Comparison of ENCODE assay signal across 10 cellular contexts in genomic region chr7:33886100-33886623, GRCh38. TPM values are rescaled to one million over a fixed set of nuclear protein-coding genes. Genes with fewer than 3 reads are reported as not detected.
DNase-seq lines count a peak whose midpoint lies in the region; ATAC-seq, FAIRE-seq and TF ChIP-seq lines count a peak whose summit lies in the region.
"Had no signal": no experiment of that assay in that cellular context is flagged by ENCODE, and none has a peak within 500 bp of the region (broad histone marks: within the 10 kb centered on the region; RNA-seq: fewer than 3 reads in every experiment).

No MANE protein-coding gene starts in this region.

- H3K4me1 Mint-ChIP-seq in neural progenitor cell: peaks cover 11% of the 10 kb centered on the region

- H3F3A ChIP-seq in neural progenitor cell (ENCODE audit: low read depth): peaks cover 11% of the 10 kb centered on the region

- H3K4me3 ChIP-seq in K562: no peak overlapping the region
- H3K4me3 ChIP-seq in neural progenitor cell: no peak overlapping the region

- H3K4me2 ChIP-seq in K562 (ENCODE audit: insufficient read depth, low read length) (no peak overlapping the region), neural progenitor cell (peak overlapping the region; percentile 47)

- no peak overlapping the region for H3K27ac Mint-ChIP-seq in neural progenitor cell

- H3K27ac ChIP-seq in K562 (ENCODE audit: extremely low read depth, low read depth, low read length) (no peak overlapping the region), neural progenitor cell (peak overlapping the region; percentile 13)

- ATAC-seq in K562 (peak; percentile 87), omental fat pad (ENCODE audit: low FRiP score) (no peak), HG03045 (IDR thresholded peaks at IDR 0.05; ENCODE audit: unreplicated experiment) (no peak), GM18867 (IDR thresholded peaks at IDR 0.05; ENCODE audit: unreplicated experiment) (no peak)
- ATAC-seq: left cardiac atrium had no signal

- no peak overlapping the region for H2AFZ ChIP-seq in K562 (ENCODE audit: low read depth, low read length)
- peak overlapping the region; percentile 63 for H2AFZ ChIP-seq in neural progenitor cell (replicated peaks)

- TF ChIP-seq RAD21 in K562 (CRISPR knock-in tag; conservative IDR thresholded peaks at IDR 0.05 in 1 of 2, IDR thresholded peaks at IDR 0.05 in 1 of 2): no peak

- peak; percentile 27 to 62 (median 33); a peak in 4 of 6 replicates for TF ChIP-seq CTCF in K562 (IDR thresholded peaks at IDR 0.05 in 2 of 3, conservative IDR thresholded peaks at IDR 0.05 in 1 of 3; ENCODE audit: insufficient read depth in 2 of 3, low read depth in 1 of 3, low read length in 3 of 3)
- peak; percentile 58 for TF ChIP-seq CTCF in neural progenitor cell (IDR thresholded peaks at IDR 0.05)
- TF ChIP-seq CTCF in omental fat pad (IDR thresholded peaks at IDR 0.05): no peak

- intact Hi-C loops in K562 (cut with micrococcal nuclease): no loop called here

- WGBS in K562 (ENCODE audit: insufficient coverage, low coverage, missing lambda C conversion rate): 0% methylated on average over 6 of the region's 6 CpGs

- H3K36me3 ChIP-seq in K562 (ENCODE audit: control insufficient read depth, insufficient read depth, low read length): no peaks in the 10 kb centered on the region
- no peaks in the 10 kb centered on the region for H3K36me3 ChIP-seq in neural progenitor cell

- no peaks in the 10 kb centered on the region; the same call in 1 of the 2 replicates for H4K20me1 ChIP-seq in K562 (replicated peaks; ENCODE audit: control insufficient read depth, insufficient read depth, low read length)
- no peaks in the 10 kb centered on the region for H4K20me1 ChIP-seq in neural progenitor cell (ENCODE audit: low read depth)

- TF ChIP-seq EP300 in K562 (IDR thresholded peaks at IDR 0.05; ENCODE audit: low read length): no peak

- H3K9me3 ChIP-seq in K562 (replicated peaks; ENCODE audit: control insufficient read depth, insufficient read depth, low read depth, low read length) (no peaks in the 10 kb centered on the region), neural progenitor cell (ENCODE audit: low read depth) (no peaks in the 10 kb centered on the region)

- TF ChIP-seq POLR2A in K562 (conservative IDR thresholded peaks at IDR 0.05): no peak

- H3K36me3 Mint-ChIP-seq in neural progenitor cell: no peaks in the 10 kb centered on the region

- in situ Hi-C loops in KBM-7 (cut with MboI; ENCODE audit: low pct_unique_long_range_greater_than_20kb, low sequenced_read_pairs) (no loop called here), K562 (cut with MboI) (no loop called here)

- H3K27me3 Mint-ChIP-seq in neural progenitor cell (ENCODE audit: insufficient read depth, low read depth): peaks cover 5% of the 10 kb centered on the region

- DNase-seq in NCI-H1694 (lab: John Stamatoyannopoulos, UW): peak; percentile 5
- DNase-seq in NCI-H1694 treated with DMSO at 0.1 percent for 48 hours (lab: John Stamatoyannopoulos, UW): no peak
- peak; percentile 9 for DNase-seq in KBM-7
- DNase-seq in K562 (ENCODE audit: extremely low read depth in 1 of 4, low spot score in 3 of 4): peak; percentile 14 to 21 (median 17)
- DNase-seq in neural progenitor cell (ENCODE audit: low spot score): peak; percentile 72
- DNase-seq in omental fat pad (ENCODE audit: low spot score): no peak
- DNase-seq: left cardiac atrium had no signal

- BruUV-seq in K562 (replicated peaks; lab: Mats Ljungman, UMichigan): no TSS peak

- H3K27me3 ChIP-seq in K562 (ENCODE audit: control insufficient read depth in 2 of 2, insufficient read depth in 2 of 2, low read length in 2 of 2) (no peaks in the 10 kb centered on the region), neural progenitor cell (no peaks in the 10 kb centered on the region)

- no peak for FAIRE-seq in K562 (lab: Jason Lieb, UNC)
- FAIRE-seq: colon had no signal

- H3K9me1 ChIP-seq in K562 (ENCODE audit: control insufficient read depth, insufficient read depth, low read length): no peaks in the 10 kb centered on the region

- H3K9ac ChIP-seq in K562 (ENCODE audit: insufficient read depth in 1 of 2, low read depth in 2 of 2, low read length in 2 of 2): no peak overlapping the region
- H3K9ac ChIP-seq in neural progenitor cell: no peak overlapping the region

- CTCF ChIA-PET in K562 (lab: Yijun Ruan, JAX; ENCODE audit: low intra/inter-chr PET ratio): no interaction called here

- H3K79me2 ChIP-seq in K562 (ENCODE audit: control insufficient read depth, insufficient read depth, low read length) (no peaks in the 10 kb centered on the region), neural progenitor cell (ENCODE audit: low read depth) (no peaks in the 10 kb centered on the region)

- POLR2A ChIA-PET in K562 (lab: Yijun Ruan, JAX): no interaction called here

- H3K4me3 Mint-ChIP-seq in neural progenitor cell: no peak overlapping the region

- no peaks in the 10 kb centered on the region for H3K4me1 ChIP-seq in K562 (replicated peaks in 1 of 2; ENCODE audit: control insufficient read depth in 2 of 2, insufficient read depth in 2 of 2, low read length in 2 of 2)
- peaks cover 10% of the 10 kb centered on the region for H3K4me1 ChIP-seq in neural progenitor cell

- H3K9me3 Mint-ChIP-seq in neural progenitor cell: no peaks in the 10 kb centered on the region

TF ChIP-seq in K562, 482 proteins besides CTCF, POLR2A, EP300 and RAD21:
- TF ChIP-seq HIVEP1 (CRISPR knock-in tag; IDR thresholded peaks at IDR 0.05): no peak
- no peak for TF ChIP-seq MEF2D (tag; conservative IDR thresholded peaks at IDR 0.05; ENCODE audit: low read depth)

RNA-seq across cellular contexts. Expression of gene BMPER, which starts 19.2 kb away (rescaled TPM):
- total RNA-seq in K562 (2011; cell fraction: chromatin; rRNA removed; ENCODE audit: low replicate concordance): not detected in 2 replicates
- not detected in 2 replicates for total RNA-seq in K562 (2011; cell fraction: nucleolus; rRNA removed)
- not detected in 2 replicates for total RNA-seq in K562 (2011; cell fraction: nucleoplasm; rRNA removed)
- total RNA-seq in K562 (2014; rRNA removed) (not detected in 2 replicates), K562 (2014; rRNA removed; fragmentation: Illumina TruSeq; extraction: Trizol) (not detected in 2 replicates), K562 (2015; rRNA removed; fragmentation: Illumina TruSeq; extraction: Trizol) (not detected in 2 replicates), K562 (2021) (not detected in 2 replicates), neural progenitor cell (ENCODE audit: low replicate concordance) (0.74 and 1.2 TPM in 2 replicates), omental fat pad (10 to 100 TPM in 2 of 4 donors, 1 to 10 TPM in 2; 5.4 to 32.5 (median 16.6) TPM)
- polyA plus RNA-seq in K562 (2011; rRNA removed) (not detected in 2 replicates), K562 (2014; fragmentation: Illumina TruSeq; extraction: Trizol) (not detected in 2 replicates), K562 (2014; fragmentation: Nextera tagmentation; extraction: Ambion mirVana) (not detected), K562 (2014; rRNA removed) (not detected in 2 replicates)
- polyA plus RNA-seq in K562 (2011; cell fraction: cytosol; rRNA removed): not detected in 2 replicates
- not detected in 2 replicates for polyA plus RNA-seq in K562 (2011; cell fraction: nucleus; rRNA removed)
- polyA plus RNA-seq in K562 (2012): not detected in 2 replicates
- polyA minus RNA-seq in K562 (2011; rRNA and poly(A)+ RNA removed): not detected in 2 replicates
- polyA minus RNA-seq in K562 (2011; cell fraction: cytosol; rRNA and poly(A)+ RNA removed): not detected in 2 replicates
- not detected in 2 replicates for polyA minus RNA-seq in K562 (2011; cell fraction: nucleus; rRNA and poly(A)+ RNA removed)

Comparison
In these comparisons a context has a peak if more than half of its experiments do, and no peak if none do; other contexts are left out.
1. DNase-seq: peak in NCI-H1694 (single experiment), KBM-7 (single experiment), K562 (4 of 4) and neural progenitor cell (single experiment); none in NCI-H1694 treated with DMSO at 0.1 percent for 48 hours (single experiment) and omental fat pad (single experiment).
2. CTCF ChIP-seq: peak in K562 (3 of 3) and neural progenitor cell (single experiment); none in omental fat pad (0 of 3).